1 cellular context compared by ENCODE assay signal in genomic region chr20:18005170-18005989, GRCh38.
TF ChIP-seq lines count a peak whose summit lies in the region.

No MANE protein-coding gene starts in this region.

TF ChIP-seq in K562, 482 proteins besides CTCF, POLR2A, EP300 and RAD21:
- TF ChIP-seq ZBTB11 (CRISPR knock-in tag; IDR thresholded peaks at IDR 0.05) (no peak), ZNF384 (IDR thresholded peaks at IDR 0.05; ENCODE audit: low read depth, low read length) (no peak), ZNF830 (CRISPR knock-in tag; IDR thresholded peaks at IDR 0.05) (no peak), MBD1 (CRISPR knock-in tag; IDR thresholded peaks at IDR 0.05) (no peak), RNF219 (CRISPR knock-in tag; IDR thresholded peaks at IDR 0.05) (no peak), KLF16 (IDR thresholded peaks at IDR 0.05) (no peak), PRDM10 (IDR thresholded peaks at IDR 0.05; ENCODE audit: partially characterized antibody) (no peak), PURB (CRISPR knock-in tag; IDR thresholded peaks at IDR 0.05; ENCODE audit: low read depth) (no peak), HMBOX1 (IDR thresholded peaks at IDR 0.05) (no peak), SRSF1 (IDR thresholded peaks at IDR 0.05; ENCODE audit: low read depth, low read length) (no peak), TSC22D4 (tag; IDR thresholded peaks at IDR 0.05) (no peak), ATF3 (IDR thresholded peaks at IDR 0.05) (no peak), ATF3 (CRISPR knock-in tag; conservative IDR thresholded peaks at IDR 0.05) (no peak), ZNF316 (IDR thresholded peaks at IDR 0.05) (no peak)
